ENCODE assay signal across 12 cellular contexts in the genomic region with DNA sequence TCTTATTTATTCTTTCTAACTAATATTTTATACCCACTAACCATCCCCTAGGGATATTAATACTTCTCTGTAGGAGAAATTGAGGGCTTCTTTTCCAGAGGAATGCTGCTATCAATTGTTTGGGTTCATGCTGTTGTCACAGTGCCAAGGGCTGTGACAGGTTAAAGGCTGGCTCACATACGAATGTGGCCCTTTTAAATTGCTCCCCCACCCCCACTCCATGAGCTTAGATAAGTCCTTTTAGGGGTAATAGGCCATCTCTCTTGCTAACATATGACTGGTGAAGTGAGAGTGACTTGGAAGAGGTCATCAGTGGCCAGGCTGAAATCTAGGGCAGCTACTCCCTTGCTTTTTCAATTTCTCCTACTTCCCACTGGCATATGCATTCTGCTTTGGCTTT.
"Had no signal": no experiment of that assay in that cellular context is flagged by ENCODE, and none has a peak within 500 bp of the region (broad histone marks: within the 10 kb centered on the region; RNA-seq: fewer than 3 reads in every experiment).

No MANE protein-coding gene starts in this region.

- H3K4me3 Mint-ChIP-seq: activated naive CD4-positive, alpha-beta T cell treated with anti-CD3 and anti-CD28 coated beads, Interleukin-2, amount 10 ng/mL, durations not matched to agents 7 days and 5 days; natural killer cell; stimulated activated naive CD8-positive, alpha-beta T cell treated with anti-CD3 and anti-CD28 coated beads, Interleukin-15, Interleukin-2, amounts not matched to agents 100 ng/mL and 50 ng/mL, for 24 hours had no signal

- H3K4me1 ChIP-seq: colonic mucosa had no signal

- H3K9me3 ChIP-seq: colonic mucosa had no signal

- H3K27me3 Mint-ChIP-seq: activated naive CD4-positive, alpha-beta T cell treated with anti-CD3 and anti-CD28 coated beads, Interleukin-2, amount 10 ng/mL, durations not matched to agents 7 days and 5 days; progenitor cell of endocrine pancreas had no signal

- H3K4me3 ChIP-seq: colonic mucosa, lung had no signal

- H3K27ac Mint-ChIP-seq: activated naive CD4-positive, alpha-beta T cell treated with anti-CD3 and anti-CD28 coated beads, Interleukin-2, amount 10 ng/mL, durations not matched to agents 7 days and 5 days; natural killer cell; progenitor cell of endocrine pancreas; stimulated activated naive CD8-positive, alpha-beta T cell treated with anti-CD3 and anti-CD28 coated beads, Interleukin-15, Interleukin-2, amounts not matched to agents 100 ng/mL and 50 ng/mL, for 24 hours had no signal

- H3K36me3 ChIP-seq: colonic mucosa had no signal

- H3K27ac ChIP-seq: colonic mucosa had no signal

- H3K27me3 ChIP-seq: colonic mucosa had no signal

- H3K36me3 Mint-ChIP-seq: activated naive CD4-positive, alpha-beta T cell treated with anti-CD3 and anti-CD28 coated beads, Interleukin-2, amount 10 ng/mL, durations not matched to agents 7 days and 5 days; natural killer cell had no signal

- ATAC-seq: natural killer cell had no signal

- H3K9me3 Mint-ChIP-seq: activated naive CD4-positive, alpha-beta T cell treated with anti-CD3 and anti-CD28 coated beads, Interleukin-2, amount 10 ng/mL, durations not matched to agents 7 days and 5 days; stimulated activated naive CD8-positive, alpha-beta T cell treated with anti-CD3 and anti-CD28 coated beads, Interleukin-15, Interleukin-2, amounts not matched to agents 100 ng/mL and 50 ng/mL, for 24 hours had no signal

- DNase-seq: activated CD4-positive, alpha-beta T cell treated with anti-CD3 and anti-CD28 coated beads for 48 hours; activated naive CD4-positive, alpha-beta T cell treated with anti-CD3 and anti-CD28 coated beads, Interleukin-2, amount 10 ng/mL, durations not matched to agents 7 days and 5 days; caudate nucleus; colonic mucosa; effector CD4-positive, alpha-beta T cell; hippocampal formation; natural killer cell; stimulated activated CD4-positive, alpha-beta T cell treated with anti-CD3 and anti-CD28 coated beads, Interleukin-2, amount 100 ng/mL, for 48 hours; T-helper 1 cell had no signal
